Comparison of ENCODE assay signal across 15 cellular contexts in genomic region chr9:18072967-18073366, GRCh38.
DNase-seq lines count a peak whose midpoint lies in the region; ATAC-seq and TF ChIP-seq lines count a peak whose summit lies in the region.
"Had no signal": no experiment of that assay in that cellular context is flagged by ENCODE, and none has a peak within 500 bp of the region (broad histone marks: within the 10 kb centered on the region; RNA-seq: fewer than 3 reads in every experiment).

No MANE protein-coding gene starts in this region.

- TF ChIP-seq CTCF in gastroesophageal sphincter (IDR thresholded peaks at IDR 0.05) (no peak), nephron (IDR thresholded peaks at IDR 0.05; ENCODE audit: unreplicated experiment in 3 of 3) (no peak)

- no peak overlapping the region for H3K4me3 ChIP-seq in gastroesophageal sphincter
- H3K4me3 ChIP-seq: A549, BLaER1, GM23248 had no signal

- peaks cover 28% of the 10 kb centered on the region for H3K4me1 Mint-ChIP-seq in nephron
- no peaks in the 10 kb centered on the region for H3K4me1 Mint-ChIP-seq in activated naive CD8-positive, alpha-beta T cell treated with anti-CD3 and anti-CD28 coated beads for 36 hours
- H3K4me1 Mint-ChIP-seq: CD8-positive, alpha-beta memory T cell had no signal

- H3K27ac Mint-ChIP-seq in nephron, result peak overlapping the region; percentile 17 to 85 (median 63)
- H3K27ac Mint-ChIP-seq in activated naive CD8-positive, alpha-beta T cell treated with anti-CD3 and anti-CD28 coated beads for 36 hours, result no peak overlapping the region
- H3K27ac Mint-ChIP-seq: CD8-positive, alpha-beta memory T cell had no signal

- no peak for TF ChIP-seq EP300 in gastroesophageal sphincter (IDR thresholded peaks at IDR 0.05)

- H3K4me3 Mint-ChIP-seq in nephron, result no peak overlapping the region
- no peak overlapping the region for H3K4me3 Mint-ChIP-seq in activated naive CD8-positive, alpha-beta T cell treated with anti-CD3 and anti-CD28 coated beads for 36 hours
- H3K4me3 Mint-ChIP-seq: CD8-positive, alpha-beta memory T cell had no signal

- no peaks in the 10 kb centered on the region for H3K36me3 Mint-ChIP-seq in nephron (ENCODE audit: low read depth)
- H3K36me3 Mint-ChIP-seq in activated naive CD8-positive, alpha-beta T cell treated with anti-CD3 and anti-CD28 coated beads for 36 hours, result no peaks in the 10 kb centered on the region
- H3K36me3 Mint-ChIP-seq: CD8-positive, alpha-beta memory T cell had no signal

- H3K27me3 ChIP-seq in gastroesophageal sphincter, result no peaks in the 10 kb centered on the region
- H3K27me3 ChIP-seq: BLaER1 had no signal

- H3K27ac ChIP-seq in gastroesophageal sphincter, result peak overlapping the region in 3 of 4 donors; percentile 62 to 78 (median 70)
- H3K27ac ChIP-seq: A549, BLaER1, GM23248, HL-60 had no signal

- ATAC-seq in gastroesophageal sphincter, result no peak
- no peak for ATAC-seq in GM19324 (IDR thresholded peaks at IDR 0.05; ENCODE audit: low FRiP score, unreplicated experiment)
- ATAC-seq: A549, HCT116 had no signal

- WGBS in gastroesophageal sphincter (ENCODE audit: low coverage in 1 of 2), 2 donors, result 61 to 89% methylated on average over 3 to 5 of the region's 5 CpGs

- H3K36me3 ChIP-seq in gastroesophageal sphincter, result no peaks in the 10 kb centered on the region
- H3K36me3 ChIP-seq: BLaER1 had no signal

- peak; percentile 12 for DNase-seq in M059J (ENCODE audit: low read depth)
- no peak for DNase-seq in activated naive CD8-positive, alpha-beta T cell treated with anti-CD3 and anti-CD28 coated beads for 36 hours
- DNase-seq in activated CD4-positive, alpha-beta T cell treated with anti-CD3 and anti-CD28 coated beads for 4 hours, result no peak
- DNase-seq: AML-193; Caco-2; CD8-positive, alpha-beta memory T cell; DND-41; GM23248 had no signal

- H3K27me3 Mint-ChIP-seq in nephron (ENCODE audit: low read depth), result peaks cover 3% of the 10 kb centered on the region
- H3K27me3 Mint-ChIP-seq in activated naive CD8-positive, alpha-beta T cell treated with anti-CD3 and anti-CD28 coated beads for 36 hours, result no peaks in the 10 kb centered on the region
- H3K27me3 Mint-ChIP-seq: CD8-positive, alpha-beta memory T cell had no signal

- peaks cover 0 to 62% (median 12%) of the 10 kb centered on the region in 3 donors for H3K4me1 ChIP-seq in gastroesophageal sphincter
- H3K4me1 ChIP-seq: A549, BLaER1, Caco-2 had no signal

- TF ChIP-seq POLR2A in gastroesophageal sphincter (IDR thresholded peaks at IDR 0.05), result no peak

- no peaks in the 10 kb centered on the region for H3K9me3 ChIP-seq in gastroesophageal sphincter
- H3K9me3 ChIP-seq: A549, BLaER1, Caco-2 had no signal

- H3K9me3 Mint-ChIP-seq in nephron, result no peaks in the 10 kb centered on the region
- no peaks in the 10 kb centered on the region for H3K9me3 Mint-ChIP-seq in activated naive CD8-positive, alpha-beta T cell treated with anti-CD3 and anti-CD28 coated beads for 36 hours
